In genomic region chr3:12891985-12892839, GRCh38 we compare ENCODE assay signal across 8 cellular contexts. TPM values are rescaled to one million over a fixed set of nuclear protein-coding genes. Genes with fewer than 3 reads are reported as not detected.
DNase-seq lines count a peak whose midpoint lies in the region; ATAC-seq, FAIRE-seq and TF ChIP-seq lines count a peak whose summit lies in the region.

No MANE protein-coding gene starts in this region.

- POLR2A ChIA-PET in MCF 10A (lab: Yijun Ruan, JAX): interaction anchor here (0.6 to 2.1 kb wide), 3 partner anchors 24 to 338 kb away, joined by 3 to 9 read pairs (median 3); partner anchors contain the start of gene RAF1

- no peak overlapping the region for H3K4me3 Mint-ChIP-seq in MCF 10A (ENCODE audit: unreplicated experiment)

- no peak overlapping the region for H3K27ac ChIP-seq in small intestine (ENCODE audit: low read depth in 1 of 2, low read length in 1 of 2)

- no peaks in the 10 kb centered on the region for H3K9me3 Mint-ChIP-seq in MCF 10A (ENCODE audit: unreplicated experiment)

- H3K4me3 ChIP-seq in small intestine (ENCODE audit: low read depth in 1 of 2, low read length in 2 of 2): no peak overlapping the region

- peaks cover 11% of the 10 kb centered on the region for H3K4me1 Mint-ChIP-seq in MCF 10A (ENCODE audit: insufficient read depth, unreplicated experiment)

- no peaks in the 10 kb centered on the region for H3K4me1 ChIP-seq in small intestine (ENCODE audit: control insufficient read depth in 2 of 2, insufficient read depth in 1 of 2, low read depth in 1 of 2, low read length in 1 of 2)

- BruUV-seq in MCF 10A (replicated peaks; lab: Mats Ljungman, UMichigan): no TSS peak

- no peaks in the 10 kb centered on the region for H3K36me3 Mint-ChIP-seq in MCF 10A (ENCODE audit: insufficient read depth, unreplicated experiment)

- H3K36me3 ChIP-seq in small intestine (ENCODE audit: control insufficient read depth in 2 of 2, insufficient read depth in 2 of 2, low read length in 2 of 2): no peaks in the 10 kb centered on the region

- FAIRE-seq in small intestine (lab: Jason Lieb, UNC): no peak

- no peak overlapping the region for H3K27ac Mint-ChIP-seq in MCF 10A (ENCODE audit: low read depth, unreplicated experiment)

- 14 to 21% (median 15%) methylated on average over 13 to 16 of the region's 16 CpGs for WGBS in small intestine, 3 donors

- peak; percentile 53 for DNase-seq in NCI-H1105 treated with DMSO at 0.1 percent for 48 hours (lab: John Stamatoyannopoulos, UW)
- peak; percentile 80 for DNase-seq in SW480 (ENCODE audit: low spot score)
- DNase-seq in MCF 10A (ENCODE audit: unreplicated experiment): peak; percentile 65
- DNase-seq in iPS-NIHi7 (ENCODE audit: extremely low spot score): peak; percentile 73
- DNase-seq in small intestine: peak; percentile 65

- H3K9me3 ChIP-seq in small intestine (ENCODE audit: control insufficient read depth, low read depth): no peaks in the 10 kb centered on the region

- TF ChIP-seq CTCF in GM12801 (IDR thresholded peaks at IDR 0.05; ENCODE audit: extremely low read depth, insufficient read length) (peak; percentile 3), MCF 10A (IDR thresholded peaks at IDR 0.05; ENCODE audit: unreplicated experiment) (peak; percentile 84)

- intact Hi-C loops in MCF 10A (cut with micrococcal nuclease): loop anchor here (1.0 to 5.0 kb wide), 4 partner anchors 24 to 757 kb away; partner anchors contain the start of gene TSEN2

- CTCF ChIA-PET in MCF 10A (lab: Yijun Ruan, JAX): interaction anchor here (0.6 to 3.0 kb wide), 30 partner anchors 8 to 1983 kb away, joined by 3 to 27 read pairs (median 4); partner anchors contain the start of gene RPL32

- no peaks in the 10 kb centered on the region for H3K27me3 ChIP-seq in small intestine (ENCODE audit: control insufficient read depth in 2 of 2, insufficient read depth in 2 of 2, low read length in 2 of 2)

- peaks cover 31% of the 10 kb centered on the region for H3K27me3 Mint-ChIP-seq in MCF 10A (ENCODE audit: insufficient read depth, unreplicated experiment)

- ATAC-seq in HG03159 (IDR thresholded peaks at IDR 0.05; ENCODE audit: unreplicated experiment) (no peak), GM18498 (IDR thresholded peaks at IDR 0.05; ENCODE audit: unreplicated experiment) (no peak)

RNA-seq across cellular contexts. Expression of gene RPL32, which starts 50.8 kb away (rescaled TPM):
- 2,288 and 2,498 TPM in 2 replicates for total RNA-seq in MCF 10A (2022)
- polyA plus RNA-seq in small intestine: 1,000 to 10,000 TPM; 1,296 to 2,718 (median 2,379) TPM
